8 cellular contexts compared by ENCODE assay signal in genomic region chr2:127107622-127107999, GRCh38. TPM values are rescaled to one million over a fixed set of nuclear protein-coding genes. Genes with fewer than 3 reads are reported as not detected.
A peak's percentile ranks its signal among the peaks of the same experiment; 100 is the strongest.
DNase-seq lines count a peak whose midpoint lies in the region; ATAC-seq and TF ChIP-seq lines count a peak whose summit lies in the region.

No MANE protein-coding gene starts in this region.

- intact Hi-C loops in cardiac septum (cut with DNase I) = loop anchor here (5.0 kb wide), 1 partner anchor 40 kb away; no protein-coding TSS in a partner anchor

- H3K4me1 ChIP-seq in cardiac muscle cell (ENCODE audit: low read depth) = no peaks in the 10 kb centered on the region
- peaks cover 13% of the 10 kb centered on the region for H3K4me1 ChIP-seq in iPS-18a (ENCODE audit: control insufficient read depth, low read depth, low read length)
- H3K4me1 ChIP-seq in smooth muscle cell (ENCODE audit: low read depth) = peaks cover 33% of the 10 kb centered on the region

- H3K36me3 Mint-ChIP-seq in activated T-helper 17 cell treated with anti-CD3 and anti-CD28 coated beads, Interleukin-2, amount 50 U/mL, for 72 hours (ENCODE audit: low read depth) = no peaks in the 10 kb centered on the region

- H3K4me3 Mint-ChIP-seq in activated T-helper 17 cell treated with anti-CD3 and anti-CD28 coated beads, Interleukin-2, amount 50 U/mL, for 72 hours = peak overlapping the region; percentile 88

- H3K27me3 ChIP-seq in cardiac muscle cell (no peaks in the 10 kb centered on the region), iPS-18a (ENCODE audit: control insufficient read depth, insufficient read depth, low read length) (peaks cover 26% of the 10 kb centered on the region), smooth muscle cell (ENCODE audit: low read depth) (peaks cover 3% of the 10 kb centered on the region)

- H3K36me3 ChIP-seq in cardiac muscle cell (no peaks in the 10 kb centered on the region), iPS-18a (ENCODE audit: control insufficient read depth, low read depth, low read length) (no peaks in the 10 kb centered on the region), smooth muscle cell (ENCODE audit: low read depth) (no peaks in the 10 kb centered on the region)

- H3K4me1 Mint-ChIP-seq in activated T-helper 17 cell treated with anti-CD3 and anti-CD28 coated beads, Interleukin-2, amount 50 U/mL, for 72 hours = no peaks in the 10 kb centered on the region

- ATAC-seq in HG03521 (IDR thresholded peaks at IDR 0.05; ENCODE audit: unreplicated experiment) = peak; percentile 28
- peak; percentile 18 for ATAC-seq in activated T-helper 17 cell treated with anti-CD3 and anti-CD28 coated beads, Interleukin-2, amount 50 U/mL, for 72 hours (replicated peaks)

- TF ChIP-seq CTCF in cardiac muscle cell (IDR thresholded peaks at IDR 0.05; ENCODE audit: low read depth, low read length) (peak; percentile 14), smooth muscle cell (IDR thresholded peaks at IDR 0.05; ENCODE audit: borderline replicate concordance, insufficient read depth, poor library complexity, severe bottlenecking) (no peak)

- H3F3A ChIP-seq in smooth muscle cell (ENCODE audit: low read depth) = peaks cover 19% of the 10 kb centered on the region

- peaks cover 5% of the 10 kb centered on the region for H4K20me1 ChIP-seq in smooth muscle cell (ENCODE audit: low read depth)

- H3K27ac Mint-ChIP-seq in activated T-helper 17 cell treated with anti-CD3 and anti-CD28 coated beads, Interleukin-2, amount 50 U/mL, for 72 hours = peak overlapping the region; percentile 46

- peaks cover 24% of the 10 kb centered on the region for H3K79me2 ChIP-seq in smooth muscle cell (ENCODE audit: low read depth)

- no peaks in the 10 kb centered on the region for H3K9me3 Mint-ChIP-seq in activated T-helper 17 cell treated with anti-CD3 and anti-CD28 coated beads, Interleukin-2, amount 50 U/mL, for 72 hours

- H2AFZ ChIP-seq in smooth muscle cell (ENCODE audit: low read depth) = peak overlapping the region; percentile 97

- DNase-seq in cardiac muscle cell (ENCODE audit: low read depth in 1 of 2, low spot score in 1 of 2) (peak in 1 of 2 donors; percentile 37), cardiac septum (ENCODE audit: low spot score) (no peak), smooth muscle cell (lab: John Stamatoyannopoulos, UW; ENCODE audit: unreplicated experiment) (no peak), DMS 273 treated with DMSO at 0.1 percent for 48 hours (lab: John Stamatoyannopoulos, UW) (no peak), MV-4-11 (lab: John Stamatoyannopoulos, UW) (no peak)

- H3K4me3 ChIP-seq in cardiac muscle cell = peak overlapping the region; percentile 45
- peak overlapping the region; percentile 78 for H3K4me3 ChIP-seq in iPS-18a (ENCODE audit: low read length)
- H3K4me3 ChIP-seq in smooth muscle cell = peak overlapping the region; percentile 72

- H3K9ac ChIP-seq in iPS-18a (ENCODE audit: low read length) (no peak overlapping the region), smooth muscle cell (ENCODE audit: low read depth) (peak overlapping the region; percentile 51)

- H3K27ac ChIP-seq in cardiac muscle cell = no peak overlapping the region
- H3K27ac ChIP-seq in iPS-18a (ENCODE audit: low read length) = no peak overlapping the region
- H3K27ac ChIP-seq in smooth muscle cell (ENCODE audit: low read depth) = peak overlapping the region; percentile 23

- peaks cover 8% of the 10 kb centered on the region for H3K27me3 Mint-ChIP-seq in activated T-helper 17 cell treated with anti-CD3 and anti-CD28 coated beads, Interleukin-2, amount 50 U/mL, for 72 hours

- H3K9me3 ChIP-seq in cardiac muscle cell (ENCODE audit: low read depth) = no peaks in the 10 kb centered on the region
- H3K9me3 ChIP-seq in iPS-18a (ENCODE audit: control insufficient read depth, low read depth, low read length) = no peaks in the 10 kb centered on the region
- H3K9me3 ChIP-seq in smooth muscle cell (replicated peaks; ENCODE audit: low read depth) = no peaks in the 10 kb centered on the region

- peak overlapping the region; percentile 99 for H3K4me2 ChIP-seq in smooth muscle cell

- 11% methylated on average over 17 of the region's 17 CpGs for WGBS in smooth muscle cell (ENCODE audit: low lambda C conversion rate)

RNA-seq across cellular contexts. Expression of gene BIN1, which starts 0.7 kb away (rescaled TPM):
- total RNA-seq in cardiac muscle cell (65.4 and 94.9 TPM in 2 replicates), cardiac septum (14.0 TPM), smooth muscle cell (20.0 and 25.4 TPM in 2 replicates)
- polyA plus RNA-seq in cardiac muscle cell (44.7 and 62.9 TPM in 2 replicates), smooth muscle cell (31.9 and 32.4 TPM in 2 replicates)
- 100 to 1,000 TPM in 1 of 2 donors, 10 to 100 TPM in 1; 84.0 to 110 TPM for total RNA-seq in activated T-helper 17 cell treated with anti-CD3 and anti-CD28 coated beads, Interleukin-2, amount 50 U/mL, for 72 hours
